Comparison of ENCODE assay signal across 13 cellular contexts in genomic region chr1:210104103-210104502, GRCh38.
"Had no signal": no experiment of that assay in that cellular context is flagged by ENCODE, and none has a peak within 500 bp of the region (broad histone marks: within the 10 kb centered on the region; RNA-seq: fewer than 3 reads in every experiment).

No MANE protein-coding gene starts in this region.

- H3K9me3 ChIP-seq: gastroesophageal sphincter, sigmoid colon, spleen, testis, upper lobe of left lung had no signal

- H3K27me3 ChIP-seq: sigmoid colon, spleen, testis, upper lobe of left lung had no signal

- H3K36me3 ChIP-seq: gastroesophageal sphincter, sigmoid colon, spleen, upper lobe of left lung had no signal

- DNase-seq: activated B cell treated with CpG ODN at 0.5 μM for 24 hours; activated CD4-positive, alpha-beta T cell treated with anti-CD3 and anti-CD28 coated beads for 48 hours; activated CD8-positive, alpha-beta memory T cell treated with anti-CD3 and anti-CD28 coated beads, Interleukin-2, amount 50 U/mL, for 48 hours; activated naive CD4-positive, alpha-beta T cell treated with anti-CD3 and anti-CD28 coated beads for 36 hours; endodermal cell; sigmoid colon; spleen; stimulated activated naive CD8-positive, alpha-beta T cell treated with anti-CD3 and anti-CD28 coated beads, Interleukin-15, amount 100 ng/mL, for 72 hours; T-helper 2 cell; testis; upper lobe of left lung had no signal

- H3K27ac ChIP-seq: gastroesophageal sphincter, sigmoid colon, spleen, testis, upper lobe of left lung had no signal

- H3K4me3 ChIP-seq: gastroesophageal sphincter, sigmoid colon, spleen, testis, upper lobe of left lung had no signal

- H3K4me1 ChIP-seq: gastroesophageal sphincter, sigmoid colon, spleen, testis, upper lobe of left lung had no signal

- ATAC-seq: gastroesophageal sphincter; stimulated activated naive CD8-positive, alpha-beta T cell treated with anti-CD3 and anti-CD28 coated beads, Interleukin-15, amount 100 ng/mL, for 72 hours had no signal

- FAIRE-seq: astrocyte had no signal
